ENCODE assay signal across 8 cellular contexts in genomic region chr13:39602614-39603366, GRCh38. TPM values are rescaled to one million over a fixed set of nuclear protein-coding genes. Genes with fewer than 3 reads are reported as not detected.
DNase-seq lines count a peak whose midpoint lies in the region; ATAC-seq and TF ChIP-seq lines count a peak whose summit lies in the region.

LHFPL6 (minus strand) TSS chr13:39603193.

- peaks cover 2% of the 10 kb centered on the region for H3K4me1 ChIP-seq in iPS-15b (ENCODE audit: control insufficient read depth, insufficient read depth, low read length)
- peaks cover 0 to 44% (median 28%) of the 10 kb centered on the region in 4 donors for H3K4me1 ChIP-seq in sigmoid colon

- peaks cover 39% of the 10 kb centered on the region for H3K27me3 ChIP-seq in iPS-15b (ENCODE audit: control insufficient read depth, insufficient read depth, low read length)
- H3K27me3 ChIP-seq in sigmoid colon, result no peaks in the 10 kb centered on the region

- no peaks in the 10 kb centered on the region for H3K9me3 ChIP-seq in iPS-15b (ENCODE audit: control insufficient read depth, insufficient read depth, low read length)
- H3K9me3 ChIP-seq in sigmoid colon, result no peaks in the 10 kb centered on the region

- H3K36me3 ChIP-seq in iPS-15b (ENCODE audit: control insufficient read depth, insufficient read depth, low read length), result no peaks in the 10 kb centered on the region
- no peaks in the 10 kb centered on the region for H3K36me3 ChIP-seq in sigmoid colon

- H3K4me3 Mint-ChIP-seq in MCF 10A (ENCODE audit: unreplicated experiment), result peak within 1 kb of the TSS; percentile 85

- intact Hi-C loops in MCF 10A (cut with micrococcal nuclease), result loop anchor here (1.0 to 5.0 kb wide), 3 partner anchors 100 to 328 kb away; no protein-coding TSS in a partner anchor
- intact Hi-C loops in sigmoid colon (cut with DNase I), result loop anchor here (2.0 kb wide), 1 partner anchor 152 kb away; no protein-coding TSS in a partner anchor

- CTCF ChIA-PET in MCF 10A (lab: Yijun Ruan, JAX), result interaction anchor here (0.6 to 3.2 kb wide), 9 partner anchors 9 to 458 kb away, joined by 3 to 18 read pairs (median 3); no protein-coding TSS in a partner anchor

- peak within 1 kb of the TSS; percentile 88 to 93 (median 92) for H3K27ac ChIP-seq in sigmoid colon

- ATAC-seq in HG02571 (IDR thresholded peaks at IDR 0.05; ENCODE audit: unreplicated experiment), result peak; percentile 95

- TF ChIP-seq EP300 in sigmoid colon (IDR thresholded peaks at IDR 0.05), result no peak

- H3K4me1 Mint-ChIP-seq in MCF 10A (ENCODE audit: insufficient read depth, unreplicated experiment), result peaks cover 15% of the 10 kb centered on the region

- no peaks in the 10 kb centered on the region for H3K36me3 Mint-ChIP-seq in MCF 10A (ENCODE audit: insufficient read depth, unreplicated experiment)

- H3K27ac Mint-ChIP-seq in MCF 10A (ENCODE audit: low read depth, unreplicated experiment), result peak within 1 kb of the TSS; percentile 90

- TF ChIP-seq CTCF in GM12865 (IDR thresholded peaks at IDR 0.05; ENCODE audit: insufficient read depth, low read depth, low read length, missing control alignments), result peak; percentile 19
- TF ChIP-seq CTCF in MCF 10A (IDR thresholded peaks at IDR 0.05; ENCODE audit: unreplicated experiment), result peak; percentile 52
- no peak for TF ChIP-seq CTCF in sigmoid colon (IDR thresholded peaks at IDR 0.05)

- no peaks in the 10 kb centered on the region for H3K27me3 Mint-ChIP-seq in MCF 10A (ENCODE audit: insufficient read depth, unreplicated experiment)

- peak within 1 kb of the TSS; percentile 71 for H3K4me3 ChIP-seq in GM12865 (ENCODE audit: low read depth, low read length)
- peak within 1 kb of the TSS; percentile 77 for H3K4me3 ChIP-seq in iPS-15b (ENCODE audit: low read depth, low read length)
- peak within 1 kb of the TSS; percentile 80 to 92 (median 90) for H3K4me3 ChIP-seq in sigmoid colon

- TF ChIP-seq POLR2A in sigmoid colon (IDR thresholded peaks at IDR 0.05), result peak; percentile 51 to 67

- POLR2A ChIA-PET in MCF 10A (lab: Yijun Ruan, JAX), result interaction anchor here (0.7 to 1.5 kb wide), 5 partner anchors 9 to 565 kb away, joined by 3 to 7 read pairs (median 4); partner anchors contain the start of genes NHLRC3 and PROSER1

- TSS peak; percentile 14 for BruUV-seq in MCF 10A (replicated peaks; lab: Mats Ljungman, UMichigan)

- 0% methylated on average over 73 of the region's 73 CpGs for WGBS in sigmoid colon, 2 donors

- no peaks in the 10 kb centered on the region for H3K9me3 Mint-ChIP-seq in MCF 10A (ENCODE audit: unreplicated experiment)

- H3K9ac ChIP-seq in iPS-15b (ENCODE audit: low read depth, low read length), result no peak within 1 kb of the TSS

- DNase-seq in GM12865 (ENCODE audit: low read depth), result peak; percentile 81
- DNase-seq in NCI-H128 (lab: John Stamatoyannopoulos, UW; ENCODE audit: unreplicated experiment), result peak; percentile 61
- DNase-seq in T-helper 9 cell, result peak; percentile 24
- DNase-seq in MCF 10A (ENCODE audit: unreplicated experiment), result peak; percentile 74
- peak; percentile 94 for DNase-seq in sigmoid colon
- DNase-seq in KG1 (lab: John Stamatoyannopoulos, UW), result no peak

RNA-seq across cellular contexts. Expression of gene LHFPL6, which starts in this region (rescaled TPM):
- total RNA-seq in MCF 10A (2022) (8.9 and 9.8 TPM in 2 replicates), sigmoid colon (10 to 100 TPM; 41.7 to 69.2 (median 55.2) TPM)
- 10 to 100 TPM in 2 of 3 donors, 1 to 10 TPM in 1; 2.5 to 16.8 (median 11.6) TPM for polyA plus RNA-seq in sigmoid colon

Comparison
In these comparisons a context has a peak if more than half of its experiments do, and no peak if none do; other contexts are left out.
1. CTCF ChIP-seq: peak in GM12865 (single experiment) and MCF 10A (single experiment); none in sigmoid colon (0 of 4).
2. Peak in every context shown above with its lines, with median percentiles within 50 percentile points of each other: H3K4me3 ChIP-seq.